11 cellular contexts compared by ENCODE assay signal in genomic region chr2:134232461-134232860, GRCh38. TPM values are rescaled to one million over a fixed set of nuclear protein-coding genes. Genes with fewer than 3 reads are reported as not detected.
DNase-seq lines count a peak whose midpoint lies in the region; ATAC-seq and TF ChIP-seq lines count a peak whose summit lies in the region.
"Had no signal": no experiment of that assay in that cellular context is flagged by ENCODE, and none has a peak within 500 bp of the region (broad histone marks: within the 10 kb centered on the region; RNA-seq: fewer than 3 reads in every experiment).

No MANE protein-coding gene starts in this region.

- peak overlapping the region; percentile 27; the same call in 1 of the 2 replicates for H2AFZ ChIP-seq in GM23248

- peak overlapping the region; percentile 97 for H3K27ac Mint-ChIP-seq in Calu3 (ENCODE audit: unreplicated experiment)
- H3K27ac Mint-ChIP-seq in T-helper 1 cell treated with Interleukin-12 subunit alpha and Interleukin-12 subunit beta and Interleukin-4 antibody, amounts not matched to agents 30 μg/mL and 1 μg/mL, for 36 hours: peak overlapping the region; percentile 69
- peak overlapping the region; percentile 12 for H3K27ac Mint-ChIP-seq in mesothelial cell of epicardium
- H3K27ac Mint-ChIP-seq: progenitor cell of endocrine pancreas had no signal

- H3K36me3 Mint-ChIP-seq in Calu3 (ENCODE audit: insufficient read depth, unreplicated experiment) (peaks cover 10% of the 10 kb centered on the region), mesothelial cell of epicardium (peaks cover 9% of the 10 kb centered on the region)
- H3K36me3 Mint-ChIP-seq in T-helper 1 cell treated with Interleukin-12 subunit alpha and Interleukin-12 subunit beta and Interleukin-4 antibody, amounts not matched to agents 30 μg/mL and 1 μg/mL, for 36 hours (ENCODE audit: low read depth): peaks cover 16% of the 10 kb centered on the region

- peak overlapping the region; percentile 42 for H3K27ac ChIP-seq in GM23248

- no peaks in the 10 kb centered on the region for H3K9me3 ChIP-seq in GM23248 (ENCODE audit: low read depth)

- H3K79me2 ChIP-seq in GM23248 (ENCODE audit: insufficient read depth): peaks cover 15% of the 10 kb centered on the region

- CTCF ChIA-PET in Calu3 (lab: Charles Lee): interaction anchor here (0.9 to 1.9 kb wide), 3 partner anchors 10 to 347 kb away, joined by 3 to 10 read pairs (median 3); no protein-coding TSS in a partner anchor

- peaks cover 47% of the 10 kb centered on the region for H3K4me1 ChIP-seq in GM23248 (ENCODE audit: insufficient read depth)

- H3K9ac ChIP-seq in GM23248: no peak overlapping the region

- H3K9me3 Mint-ChIP-seq in Calu3 (ENCODE audit: low read depth, unreplicated experiment): peaks cover 3% of the 10 kb centered on the region
- H3K9me3 Mint-ChIP-seq in T-helper 1 cell treated with Interleukin-12 subunit alpha and Interleukin-12 subunit beta and Interleukin-4 antibody, amounts not matched to agents 30 μg/mL and 1 μg/mL, for 36 hours: peaks cover 20% of the 10 kb centered on the region
- H3K9me3 Mint-ChIP-seq in mesothelial cell of epicardium: peaks cover 27% of the 10 kb centered on the region

- TF ChIP-seq CTCF in Calu3 (IDR thresholded peaks at IDR 0.05; ENCODE audit: unreplicated experiment) (no peak), mesothelial cell of epicardium (IDR thresholded peaks at IDR 0.05; ENCODE audit: unreplicated experiment) (no peak)

- WGBS in GM23248 (ENCODE audit: low coverage in 1 of 2, low lambda C conversion rate in 2 of 2, missing lambda C conversion rate in 2 of 2), 2 experiments: 81 to 93% methylated on average over 1 of the region's 1 CpG

- no peaks in the 10 kb centered on the region for H3K27me3 ChIP-seq in GM23248 (replicated peaks; ENCODE audit: insufficient read depth)

- DNase-seq in Calu3 (no peak), GM23248 (no peak), mesothelial cell of epicardium (ENCODE audit: low spot score in 2 of 2, unreplicated experiment in 2 of 2) (no peak), AG20443 (ENCODE audit: low spot score) (no peak)
- DNase-seq: NCI-H510A, T1000 had no signal

- in situ Hi-C loops in GM23248 (cut with MboI): loop anchor here (10.0 to 25.0 kb wide), 2 partner anchors 108 to 345 kb away; no protein-coding TSS in a partner anchor

- H4K20me1 ChIP-seq in GM23248 (ENCODE audit: insufficient read depth): no peaks in the 10 kb centered on the region

- H3K9me2 ChIP-seq in GM23248 (ENCODE audit: insufficient read depth): no peaks in the 10 kb centered on the region

- H3K4me2 ChIP-seq in GM23248 (ENCODE audit: unreplicated experiment): peak overlapping the region; percentile 42

- no TSS peak for BruUV-seq in Calu3 (replicated peaks; lab: Mats Ljungman, UMichigan)

- intact Hi-C loops in Calu3 (cut with micrococcal nuclease; ENCODE audit: unreplicated experiment): loop anchor here (1.0 to 5.0 kb wide), 4 partner anchors 96 to 220 kb away; no protein-coding TSS in a partner anchor

- ATAC-seq in HG03521 (IDR thresholded peaks at IDR 0.05; ENCODE audit: unreplicated experiment) (no peak), HG03095 (IDR thresholded peaks at IDR 0.05; ENCODE audit: unreplicated experiment) (no peak), HG02981 (IDR thresholded peaks at IDR 0.05; ENCODE audit: unreplicated experiment) (no peak)

- H3K4me3 Mint-ChIP-seq in Calu3 (ENCODE audit: low read depth, unreplicated experiment) (peak overlapping the region; percentile 42), mesothelial cell of epicardium (no peak overlapping the region)
- H3K4me3 Mint-ChIP-seq in T-helper 1 cell treated with Interleukin-12 subunit alpha and Interleukin-12 subunit beta and Interleukin-4 antibody, amounts not matched to agents 30 μg/mL and 1 μg/mL, for 36 hours: peak overlapping the region; percentile 15

- H3K4me1 Mint-ChIP-seq in Calu3 (ENCODE audit: low read depth, unreplicated experiment): peaks cover 77% of the 10 kb centered on the region
- H3K4me1 Mint-ChIP-seq in T-helper 1 cell treated with Interleukin-12 subunit alpha and Interleukin-12 subunit beta and Interleukin-4 antibody, amounts not matched to agents 30 μg/mL and 1 μg/mL, for 36 hours (ENCODE audit: low read depth): peaks cover 61% of the 10 kb centered on the region
- peaks cover 28% of the 10 kb centered on the region for H3K4me1 Mint-ChIP-seq in mesothelial cell of epicardium

- no peak overlapping the region for H3K4me3 ChIP-seq in GM23248

- H3K27me3 Mint-ChIP-seq in Calu3 (ENCODE audit: unreplicated experiment): no peaks in the 10 kb centered on the region
- no peaks in the 10 kb centered on the region for H3K27me3 Mint-ChIP-seq in T-helper 1 cell treated with Interleukin-12 subunit alpha and Interleukin-12 subunit beta and Interleukin-4 antibody, amounts not matched to agents 30 μg/mL and 1 μg/mL, for 36 hours (ENCODE audit: low read depth)
- H3K27me3 Mint-ChIP-seq in mesothelial cell of epicardium (ENCODE audit: low read depth): no peaks in the 10 kb centered on the region
- H3K27me3 Mint-ChIP-seq: progenitor cell of endocrine pancreas had no signal

- no peaks in the 10 kb centered on the region for H3K36me3 ChIP-seq in GM23248 (ENCODE audit: low read depth)

- H3F3A ChIP-seq in GM23248 (ENCODE audit: insufficient read depth): peaks cover 33% of the 10 kb centered on the region

RNA-seq across cellular contexts. Expression of gene MGAT5, which starts 21.4 kb away (rescaled TPM):
- total RNA-seq in Calu3 (2022) (112 and 129 TPM in 2 replicates), mesothelial cell of epicardium (38.2 to 42.9 TPM (median 41.1 TPM) in 3 replicates)
- 15.9 and 23.1 TPM in 2 replicates for total RNA-seq in GM23248 (2014; rRNA removed; shearing (Covaris generic))
- polyA plus RNA-seq in GM23248 (2016; fragmentation: Nextera tagmentation; extraction: Ambion mirVana): 1.8 and 4.9 TPM in 2 replicates

Comparison
In these comparisons a context has a peak if more than half of its experiments do, and no peak if none do; other contexts are left out.
1. H3K27ac Mint-ChIP-seq: peak in every context shown above with its lines; median percentile 97 in Calu3; 69 in T-helper 1 cell treated with Interleukin-12 subunit alpha and Interleukin-12 subunit beta and Interleukin-4 antibody, amounts not matched to agents 30 μg/mL and 1 μg/mL, for 36 hours; 12 in mesothelial cell of epicardium.